12 cellular contexts compared by ENCODE assay signal in the genomic region with DNA sequence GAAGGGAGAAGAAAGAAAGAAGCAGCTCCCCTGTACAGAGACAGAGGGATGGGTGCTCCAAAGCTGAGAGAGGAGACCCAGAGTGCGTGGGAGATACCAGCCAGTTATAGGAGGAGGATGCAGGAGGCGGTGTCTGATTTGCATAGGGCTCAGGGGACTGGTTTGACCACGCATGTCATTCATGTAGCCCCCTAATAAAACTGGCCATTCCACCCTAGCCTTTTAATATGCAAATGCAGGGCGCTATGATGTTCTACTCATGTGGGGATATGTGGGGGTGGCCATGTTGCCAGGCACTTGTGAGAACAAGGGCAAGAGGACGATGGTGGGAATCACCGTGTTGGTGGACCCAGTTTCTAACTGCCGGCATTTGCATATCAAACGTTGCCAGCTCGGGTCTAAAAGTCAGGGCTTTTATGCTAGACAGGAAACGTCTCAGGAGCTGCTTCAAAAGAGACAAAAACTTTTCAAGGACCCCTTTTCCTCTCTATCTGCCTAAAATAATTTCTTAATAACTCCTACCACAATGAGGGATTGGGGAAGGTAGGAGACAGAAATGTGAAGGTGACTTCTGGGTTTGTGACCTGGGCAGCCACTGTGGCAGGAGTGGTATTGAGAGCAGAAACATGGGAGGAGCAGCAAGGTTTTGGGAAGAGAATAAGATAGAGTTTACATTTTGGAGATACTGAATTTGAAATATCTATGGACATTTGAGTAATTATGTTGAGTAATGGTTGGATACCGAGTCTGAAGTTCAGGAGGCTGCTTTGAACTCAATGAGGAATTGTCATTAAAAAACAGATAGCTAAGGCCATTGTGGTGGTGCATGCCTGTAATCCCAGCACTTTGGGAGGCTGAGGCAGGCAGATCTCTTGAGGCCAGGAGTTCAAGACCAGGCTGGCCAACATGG. TPM values are rescaled to one million over a fixed set of nuclear protein-coding genes. Genes with fewer than 3 reads are reported as not detected.
DNase-seq lines count a peak whose midpoint lies in the region; ATAC-seq and TF ChIP-seq lines count a peak whose summit lies in the region.
"Had no signal": no experiment of that assay in that cellular context is flagged by ENCODE, and none has a peak within 500 bp of the region (broad histone marks: within the 10 kb centered on the region; RNA-seq: fewer than 3 reads in every experiment).

No MANE protein-coding gene starts in this region.

- intact Hi-C loops in dorsolateral prefrontal cortex (cut with DNase I) (loop anchor here in 1 of 2 donors (10.0 kb wide), 1 partner anchor 686 kb away; a partner anchor contains a TSS), psoas muscle (cut with DNase I) (loop anchor here in 1 of 2 donors (5.0 kb wide), 1 partner anchor 66 kb away; a partner anchor contains a TSS), esophagus squamous epithelium (cut with DNase I) (no loop called here)

- no peak for TF ChIP-seq CTCF in dorsolateral prefrontal cortex (IDR thresholded peaks at IDR 0.05 in 54 of 56, conservative IDR thresholded peaks at IDR 0.05 in 2 of 56; ENCODE audit: low read depth in 1 of 56, partially characterized antibody in 56 of 56)
- TF ChIP-seq CTCF in psoas muscle (IDR thresholded peaks at IDR 0.05): no peak
- TF ChIP-seq CTCF in esophagus squamous epithelium (IDR thresholded peaks at IDR 0.05): no peak

- H3K4me3 Mint-ChIP-seq in T-helper 2 cell treated with Interferon-gamma antibody and Interleukin-4, amounts not matched to agents 5 μg/mL and 100 μg/mL, for 36 hours: no peak overlapping the region

- ATAC-seq in psoas muscle: no peak

- H3K9me3 Mint-ChIP-seq in T-helper 2 cell treated with Interferon-gamma antibody and Interleukin-4, amounts not matched to agents 5 μg/mL and 100 μg/mL, for 36 hours: no peaks in the 10 kb centered on the region

- H3K36me3 ChIP-seq in psoas muscle (ENCODE audit: insufficient read depth in 1 of 2, low read depth in 1 of 2) (no peaks in the 10 kb centered on the region), esophagus squamous epithelium (no peaks in the 10 kb centered on the region)

- H3K27ac ChIP-seq in dorsolateral prefrontal cortex: peak overlapping the region in 5 of 59 donors; percentile 4 to 42 (median 22)
- no peak overlapping the region for H3K27ac ChIP-seq in psoas muscle
- H3K27ac ChIP-seq in esophagus squamous epithelium: no peak overlapping the region

- DNase-seq in T-helper 2 cell treated with Interferon-gamma antibody and Interleukin-4, amounts not matched to agents 5 μg/mL and 100 μg/mL, for 36 hours (ENCODE audit: low spot score): peak; percentile 9
- no peak for DNase-seq in T-helper 2 cell
- peak; percentile 89 for DNase-seq in NCI-H146 (lab: John Stamatoyannopoulos, UW)
- DNase-seq in dorsolateral prefrontal cortex: peak in 1 of 10 donors; percentile 40
- DNase-seq in psoas muscle: no peak
- no peak for DNase-seq in esophagus squamous epithelium (lab: John Stamatoyannopoulos, UW)
- no peak for DNase-seq in NCI-H82 treated with DMSO at 0.1 percent for 48 hours (lab: John Stamatoyannopoulos, UW; ENCODE audit: unreplicated experiment)
- no peak for DNase-seq in D341Med (ENCODE audit: low spot score)
- DNase-seq: central memory CD4-positive, alpha-beta T cell; MM.1S; Right ventricle myocardium superior; trophoblast cell had no signal

- no peaks in the 10 kb centered on the region for H3K9me3 ChIP-seq in psoas muscle
- H3K9me3 ChIP-seq in esophagus squamous epithelium: no peaks in the 10 kb centered on the region

- H3K4me1 Mint-ChIP-seq in T-helper 2 cell treated with Interferon-gamma antibody and Interleukin-4, amounts not matched to agents 5 μg/mL and 100 μg/mL, for 36 hours (ENCODE audit: low read depth): peaks cover 14% of the 10 kb centered on the region

- WGBS in psoas muscle, 3 donors: 19 to 20% (median 19%) methylated on average over 11 of the region's 11 CpGs
- 18 to 38% methylated on average over 8 to 11 of the region's 11 CpGs for WGBS in esophagus squamous epithelium, 2 donors

- H3K4me3 ChIP-seq in dorsolateral prefrontal cortex (peak overlapping the region in 32 of 59 donors; percentile 1 to 42 (median 20)), psoas muscle (peak overlapping the region; percentile 18), esophagus squamous epithelium (no peak overlapping the region)

- peaks cover 5% of the 10 kb centered on the region for H3K4me1 ChIP-seq in psoas muscle
- peaks cover 5 to 25% (median 20%) of the 10 kb centered on the region in 3 donors for H3K4me1 ChIP-seq in esophagus squamous epithelium

- no peak for TF ChIP-seq POLR2A in esophagus squamous epithelium (IDR thresholded peaks at IDR 0.05)

- H3K27me3 Mint-ChIP-seq in T-helper 2 cell treated with Interferon-gamma antibody and Interleukin-4, amounts not matched to agents 5 μg/mL and 100 μg/mL, for 36 hours (ENCODE audit: low read depth): no peaks in the 10 kb centered on the region

- no peaks in the 10 kb centered on the region for H3K36me3 Mint-ChIP-seq in T-helper 2 cell treated with Interferon-gamma antibody and Interleukin-4, amounts not matched to agents 5 μg/mL and 100 μg/mL, for 36 hours (ENCODE audit: low read depth)

- H3K27ac Mint-ChIP-seq in T-helper 2 cell treated with Interferon-gamma antibody and Interleukin-4, amounts not matched to agents 5 μg/mL and 100 μg/mL, for 36 hours: no peak overlapping the region

- no peaks in the 10 kb centered on the region for H3K27me3 ChIP-seq in dorsolateral prefrontal cortex
- no peaks in the 10 kb centered on the region for H3K27me3 ChIP-seq in psoas muscle (ENCODE audit: insufficient read depth in 3 of 3, low read length in 2 of 3)
- no peaks in the 10 kb centered on the region for H3K27me3 ChIP-seq in esophagus squamous epithelium

RNA-seq across cellular contexts. Expression of a gene that starts 2.2 kb away (rescaled TPM):
- total RNA-seq in dorsolateral prefrontal cortex (10 to 100 TPM; 31.2 to 63.2 (median 46.6) TPM), psoas muscle (1 to 10 TPM; 5.6 to 10.0 (median 7.8) TPM), esophagus squamous epithelium (10 to 100 TPM; 16.9 to 31.5 (median 25.0) TPM)
- 1 to 10 TPM; 6.1 to 7.1 (median 6.7) TPM for polyA plus RNA-seq in psoas muscle

RNA-seq across cellular contexts. Expression of a gene that starts 12.9 kb away (rescaled TPM):
- 100 to 1,000 TPM in 107 of 120 experiments, 10 to 100 TPM in 13; 64.8 to 207 (median 138) TPM for total RNA-seq in dorsolateral prefrontal cortex
- total RNA-seq in psoas muscle: 100 to 1,000 TPM; 201 to 306 (median 238) TPM
- 100 to 1,000 TPM; 487 to 771 (median 618) TPM for polyA plus RNA-seq in psoas muscle
- 100 to 1,000 TPM; 262 to 685 (median 291) TPM for total RNA-seq in esophagus squamous epithelium

RNA-seq across cellular contexts. Expression of a gene that starts 13.2 kb away (rescaled TPM):
- total RNA-seq in dorsolateral prefrontal cortex: 10 to 100 TPM; 26.8 to 56.4 (median 40.4) TPM
- 10 to 100 TPM; 53.4 to 69.0 (median 63.3) TPM for total RNA-seq in psoas muscle
- 10 to 100 TPM; 12.7 to 58.6 (median 20.3) TPM for polyA plus RNA-seq in psoas muscle
- total RNA-seq in esophagus squamous epithelium: 10 to 100 TPM; 29.6 to 71.4 (median 46.7) TPM

Comparison
In these comparisons a context has a peak if more than half of its experiments do, and no peak if none do; other contexts are left out.
1. DNase-seq: peak in T-helper 2 cell treated with Interferon-gamma antibody and Interleukin-4, amounts not matched to agents 5 μg/mL and 100 μg/mL, for 36 hours (single experiment) and NCI-H146 (single experiment); none in T-helper 2 cell (0 of 5), psoas muscle (0 of 2), esophagus squamous epithelium (single experiment), NCI-H82 treated with DMSO at 0.1 percent for 48 hours (single experiment) and D341Med (single experiment).
2. H3K4me3 ChIP-seq: peak in dorsolateral prefrontal cortex (32 of 59) and psoas muscle (single experiment); none in esophagus squamous epithelium (0 of 4).